ENCODE assay signal across 8 cellular contexts in the genomic region with DNA sequence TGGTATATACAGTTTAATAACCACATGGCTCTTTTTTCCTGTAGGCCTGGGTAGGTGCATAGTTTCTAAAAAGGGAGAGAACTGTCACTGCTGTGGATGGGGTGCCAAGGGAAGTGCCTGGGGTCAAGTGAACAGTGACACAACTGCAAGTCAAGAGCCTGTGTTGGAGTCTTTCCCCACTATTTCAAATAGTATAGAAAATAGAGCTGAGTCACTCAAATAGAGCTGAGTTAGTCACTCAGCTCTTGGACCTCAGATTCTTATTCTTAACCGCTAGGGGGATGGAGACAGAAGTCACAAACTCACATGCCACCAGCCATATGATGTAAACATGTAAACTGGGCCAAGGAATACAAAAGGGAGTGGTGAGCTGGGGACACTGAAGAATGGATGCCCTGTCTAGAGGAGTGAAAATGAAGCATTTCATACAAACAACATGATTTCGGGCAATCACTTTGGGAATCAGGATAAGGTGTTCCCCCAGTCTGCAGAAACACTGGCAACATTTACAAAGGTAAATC. TPM values are rescaled to one million over a fixed set of nuclear protein-coding genes. Genes with fewer than 3 reads are reported as not detected.
DNase-seq lines count a peak whose midpoint lies in the region; ATAC-seq lines count a peak whose summit lies in the region.

No MANE protein-coding gene starts in this region.

- H3K27me3 Mint-ChIP-seq in activated CD4-positive, alpha-beta T cell treated with anti-CD3 and anti-CD28 coated beads, Interleukin-2, amount 10 ng/mL, durations not matched to agents 7 days and 5 days: no peaks in the 10 kb centered on the region
- H3K27me3 Mint-ChIP-seq in effector memory CD8-positive, alpha-beta T cell: no peaks in the 10 kb centered on the region
- no peaks in the 10 kb centered on the region for H3K27me3 Mint-ChIP-seq in naive thymus-derived CD4-positive, alpha-beta T cell

- peaks cover 48% of the 10 kb centered on the region for H3K4me1 Mint-ChIP-seq in activated CD4-positive, alpha-beta T cell treated with anti-CD3 and anti-CD28 coated beads, Interleukin-2, amount 10 ng/mL, durations not matched to agents 7 days and 5 days
- H3K4me1 Mint-ChIP-seq in effector memory CD8-positive, alpha-beta T cell (ENCODE audit: low read depth in 2 of 2): peaks cover 20% of the 10 kb centered on the region in 2 donors
- peaks cover 12 to 40% (median 28%) of the 10 kb centered on the region in 7 donors for H3K4me1 Mint-ChIP-seq in naive thymus-derived CD4-positive, alpha-beta T cell

- intact Hi-C loops in naive thymus-derived CD4-positive, alpha-beta T cell (cut with micrococcal nuclease): loop anchor here (1.0 to 10.0 kb wide), 2 partner anchors 21 to 1773 kb away; a partner anchor contains a TSS

- H3K4me3 ChIP-seq in naive thymus-derived CD4-positive, alpha-beta T cell (ENCODE audit: low read length): no peak overlapping the region

- H3K27ac ChIP-seq in naive thymus-derived CD4-positive, alpha-beta T cell (ENCODE audit: low read depth, low read length): no peak overlapping the region

- peak; percentile 12 for ATAC-seq in effector memory CD8-positive, alpha-beta T cell (replicated peaks)
- peak; percentile 10 for ATAC-seq in naive thymus-derived CD4-positive, alpha-beta T cell
- ATAC-seq in HG02588 (IDR thresholded peaks at IDR 0.05; ENCODE audit: unreplicated experiment): no peak
- ATAC-seq in HG02884 (IDR thresholded peaks at IDR 0.05; ENCODE audit: unreplicated experiment): no peak

- H3K36me3 ChIP-seq in naive thymus-derived CD4-positive, alpha-beta T cell (ENCODE audit: control insufficient read depth in 2 of 3, insufficient read depth in 3 of 3, low read length in 3 of 3): peaks cover 0 to 26% (median 3%) of the 10 kb centered on the region in 3 experiments

- CTCF ChIA-PET in activated CD4-positive, alpha-beta T cell treated with anti-CD3 and anti-CD28 coated beads, Interleukin-2, amount 10 ng/mL, durations not matched to agents 7 days and 5 days (lab: Charles Lee): interaction anchor here (0.6 to 3.5 kb wide), 24 partner anchors 9 to 496 kb away, joined by 3 to 35 read pairs (median 5); a partner anchor contains a TSS
- CTCF ChIA-PET in naive thymus-derived CD4-positive, alpha-beta T cell (lab: Charles Lee): interaction anchor here (0.6 to 1.7 kb wide), 7 partner anchors 18 to 793 kb away, joined by 3 to 6 read pairs (median 3); no protein-coding TSS in a partner anchor

- POLR2A ChIA-PET in activated CD4-positive, alpha-beta T cell treated with anti-CD3 and anti-CD28 coated beads, Interleukin-2, amount 10 ng/mL, durations not matched to agents 7 days and 5 days (lab: Charles Lee): interaction anchor here (0.6 to 1.2 kb wide), 4 partner anchors 10 to 118 kb away, joined by 3 to 8 read pairs (median 4); no protein-coding TSS in a partner anchor
- POLR2A ChIA-PET in naive thymus-derived CD4-positive, alpha-beta T cell (lab: Charles Lee): interaction anchor here (0.6 to 4.2 kb wide), 11 partner anchors 8 to 67 kb away, joined by 3 to 53 read pairs (median 7); no protein-coding TSS in a partner anchor

- H3K27ac Mint-ChIP-seq in activated CD4-positive, alpha-beta T cell treated with anti-CD3 and anti-CD28 coated beads, Interleukin-2, amount 10 ng/mL, durations not matched to agents 7 days and 5 days: no peak overlapping the region
- H3K27ac Mint-ChIP-seq in effector memory CD8-positive, alpha-beta T cell: peak overlapping the region; percentile 59 to 90
- peak overlapping the region in 4 of 9 donors; percentile 4 to 76 (median 29) for H3K27ac Mint-ChIP-seq in naive thymus-derived CD4-positive, alpha-beta T cell

- peaks cover 35% of the 10 kb centered on the region for H3K36me3 Mint-ChIP-seq in activated CD4-positive, alpha-beta T cell treated with anti-CD3 and anti-CD28 coated beads, Interleukin-2, amount 10 ng/mL, durations not matched to agents 7 days and 5 days (ENCODE audit: low read depth)
- peaks cover 24% of the 10 kb centered on the region for H3K36me3 Mint-ChIP-seq in effector memory CD8-positive, alpha-beta T cell (ENCODE audit: insufficient read depth)
- H3K36me3 Mint-ChIP-seq in naive thymus-derived CD4-positive, alpha-beta T cell: peaks cover 3 to 24% (median 19%) of the 10 kb centered on the region in 5 donors

- H3K4me3 Mint-ChIP-seq in activated CD4-positive, alpha-beta T cell treated with anti-CD3 and anti-CD28 coated beads, Interleukin-2, amount 10 ng/mL, durations not matched to agents 7 days and 5 days: peak overlapping the region; percentile 30
- no peak overlapping the region for H3K4me3 Mint-ChIP-seq in effector memory CD8-positive, alpha-beta T cell
- peak overlapping the region in 7 of 10 donors; percentile 4 to 50 (median 43) for H3K4me3 Mint-ChIP-seq in naive thymus-derived CD4-positive, alpha-beta T cell

- H3K4me1 ChIP-seq in naive thymus-derived CD4-positive, alpha-beta T cell (ENCODE audit: control insufficient read depth in 2 of 2, insufficient read depth in 2 of 2, low read length in 2 of 2): peaks cover 5 to 18% of the 10 kb centered on the region in 2 donors

- peak; percentile 43 for DNase-seq in activated CD4-positive, alpha-beta T cell treated with anti-CD3 and anti-CD28 coated beads, Interleukin-2, amount 10 ng/mL, durations not matched to agents 7 days and 5 days
- no peak for DNase-seq in activated CD4-positive, alpha-beta T cell treated with anti-CD3 and anti-CD28 coated beads for 48 hours
- DNase-seq in HT-29 (ENCODE audit: low spot score) (peak; percentile 79), SIG-M5 treated with dmso at 0.1 percent for 504 hours (lab: John Stamatoyannopoulos, UW; ENCODE audit: unreplicated experiment) (peak; percentile 94)
- peak in 1 of 3 experiments; percentile 13 for DNase-seq in effector memory CD8-positive, alpha-beta T cell
- peak in 6 of 9 donors; percentile 23 to 45 (median 33) for DNase-seq in naive thymus-derived CD4-positive, alpha-beta T cell

- no peaks in the 10 kb centered on the region for H3K27me3 ChIP-seq in naive thymus-derived CD4-positive, alpha-beta T cell (ENCODE audit: control insufficient read depth in 2 of 2, insufficient read depth in 2 of 2, low read length in 2 of 2)

- no peaks in the 10 kb centered on the region for H3K9me3 Mint-ChIP-seq in activated CD4-positive, alpha-beta T cell treated with anti-CD3 and anti-CD28 coated beads, Interleukin-2, amount 10 ng/mL, durations not matched to agents 7 days and 5 days
- no peaks in the 10 kb centered on the region for H3K9me3 Mint-ChIP-seq in effector memory CD8-positive, alpha-beta T cell
- peaks cover 0 to 2% (median 0%) of the 10 kb centered on the region in 11 donors for H3K9me3 Mint-ChIP-seq in naive thymus-derived CD4-positive, alpha-beta T cell

- H3K9me3 ChIP-seq in naive thymus-derived CD4-positive, alpha-beta T cell (ENCODE audit: control insufficient read depth in 2 of 3, low read length in 3 of 3): no peaks in the 10 kb centered on the region

RNA-seq across cellular contexts. Expression of a gene that starts 2.1 kb away (rescaled TPM):
- total RNA-seq in activated CD4-positive, alpha-beta T cell treated with anti-CD3 and anti-CD28 coated beads, Interleukin-2, amount 10 ng/mL, durations not matched to agents 7 days and 5 days: 10 to 100 TPM; 37.5 to 43.2 TPM
- total RNA-seq in HT-29 (2014; rRNA removed; shearing (Covaris generic)): 24.4 and 28.5 TPM in 2 replicates
- total RNA-seq in naive thymus-derived CD4-positive, alpha-beta T cell: 10 to 100 TPM in 4 of 5 experiments, 1 to 10 TPM in 1; 8.1 to 34.6 (median 22.6) TPM
- polyA plus RNA-seq in naive thymus-derived CD4-positive, alpha-beta T cell: 10 to 100 TPM; 44.4 to 52.0 TPM

RNA-seq across cellular contexts. Expression of a gene that starts 30.5 kb away (rescaled TPM):
- 10 to 100 TPM in 1 of 2 experiments, 1 to 10 TPM in 1; 9.1 to 14.3 TPM for total RNA-seq in activated CD4-positive, alpha-beta T cell treated with anti-CD3 and anti-CD28 coated beads, Interleukin-2, amount 10 ng/mL, durations not matched to agents 7 days and 5 days
- total RNA-seq in HT-29 (2014; rRNA removed; shearing (Covaris generic)): 68.0 and 74.6 TPM in 2 replicates
- 10 to 100 TPM; 19.7 to 60.5 (median 56.4) TPM for total RNA-seq in naive thymus-derived CD4-positive, alpha-beta T cell
- 10 to 100 TPM; 77.9 to 94.2 TPM for polyA plus RNA-seq in naive thymus-derived CD4-positive, alpha-beta T cell

Comparison
In these comparisons a context has a peak if more than half of its experiments do, and no peak if none do; other contexts are left out.
1. H3K4me3 Mint-ChIP-seq: peak in activated CD4-positive, alpha-beta T cell treated with anti-CD3 and anti-CD28 coated beads, Interleukin-2, amount 10 ng/mL, durations not matched to agents 7 days and 5 days (single experiment) and naive thymus-derived CD4-positive, alpha-beta T cell (7 of 10); none in effector memory CD8-positive, alpha-beta T cell (0 of 2).
2. ATAC-seq: peak in effector memory CD8-positive, alpha-beta T cell (single experiment) and naive thymus-derived CD4-positive, alpha-beta T cell (single experiment); none in HG02588 (single experiment) and HG02884 (single experiment).